In genomic region chr1:43847882-43848281, GRCh38 we compare ENCODE assay signal across 27 cellular contexts.
"Had no signal": no experiment of that assay in that cellular context is flagged by ENCODE, and none has a peak within 500 bp of the region (broad histone marks: within the 10 kb centered on the region; RNA-seq: fewer than 3 reads in every experiment).

No MANE protein-coding gene starts in this region.

- H3K9me3 ChIP-seq: gastroesophageal sphincter, mucosa of descending colon, neutrophil, pancreas, right lobe of liver, thoracic aorta, tibial nerve, upper lobe of left lung had no signal

- H3K4me1 Mint-ChIP-seq: neural crest cell had no signal

- H3K4me3 ChIP-seq: dorsolateral prefrontal cortex, gastroesophageal sphincter, heart left ventricle, hepatocyte, mucosa of descending colon, pancreas, right lobe of liver, thoracic aorta, tibial nerve, upper lobe of left lung had no signal

- H3K9me3 Mint-ChIP-seq: natural killer cell treated with Interleukin-12 subunit alpha and Interleukin-12 subunit beta and Interleukin-15 and Interleukin-18, amount 100 ng/mL, for 72 hours; stimulated activated naive B cell treated with anti-CD40 and anti-IgM and Interleukin-4, amounts not matched to agents 10 μg/mL and 1 μg/mL and 100 μg/mL, for 72 hours had no signal

- H3K4me3 Mint-ChIP-seq: mesothelial cell of epicardium; naive B cell; natural killer cell treated with Interleukin-12 subunit alpha and Interleukin-12 subunit beta and Interleukin-15 and Interleukin-18, amount 100 ng/mL, for 72 hours; neural crest cell; stimulated activated naive B cell treated with anti-CD40 and anti-IgM and Interleukin-4, amounts not matched to agents 10 μg/mL and 1 μg/mL and 100 μg/mL, for 72 hours; stimulated activated naive CD8-positive, alpha-beta T cell treated with anti-CD3 and anti-CD28 coated beads, Interleukin-15, Interleukin-2, amounts not matched to agents 100 ng/mL and 50 ng/mL, for 24 hours had no signal

- H3K27ac Mint-ChIP-seq: mesothelial cell of epicardium; natural killer cell treated with Interleukin-12 subunit alpha and Interleukin-12 subunit beta and Interleukin-15 and Interleukin-18, amount 100 ng/mL, for 72 hours; stimulated activated naive B cell treated with anti-CD40 and anti-IgM and Interleukin-4, amounts not matched to agents 10 μg/mL and 1 μg/mL and 100 μg/mL, for 72 hours had no signal

- H3K27me3 Mint-ChIP-seq: naive B cell; natural killer cell treated with Interleukin-12 subunit alpha and Interleukin-12 subunit beta and Interleukin-15 and Interleukin-18, amount 100 ng/mL, for 72 hours; stimulated activated naive B cell treated with anti-CD40 and anti-IgM and Interleukin-4, amounts not matched to agents 10 μg/mL and 1 μg/mL and 100 μg/mL, for 72 hours; stimulated activated naive CD8-positive, alpha-beta T cell treated with anti-CD3 and anti-CD28 coated beads, Interleukin-15, Interleukin-2, amounts not matched to agents 100 ng/mL and 50 ng/mL, for 24 hours had no signal

- H3K27ac ChIP-seq: dorsolateral prefrontal cortex, foreskin keratinocyte, gastroesophageal sphincter, heart left ventricle, hepatocyte, neutrophil, pancreas, right lobe of liver, thoracic aorta, tibial nerve, upper lobe of left lung had no signal

- H3K36me3 ChIP-seq: neutrophil, pancreas, right lobe of liver, thoracic aorta, upper lobe of left lung had no signal

- DNase-seq: dorsolateral prefrontal cortex; effector CD4-positive, alpha-beta T cell; heart left ventricle; kidney; mucosa of descending colon; naive B cell; pancreas; retina; right lobe of liver; small intestine; stimulated activated CD4-positive, alpha-beta T cell treated with anti-CD3 and anti-CD28 coated beads, Interleukin-15, amount 100 ng/mL, for 24 hours; stimulated activated CD4-positive, alpha-beta T cell treated with anti-CD3 and anti-CD28 coated beads, Interleukin-2, amount 100 ng/mL, for 48 hours; stimulated activated naive B cell treated with anti-CD40 and anti-IgM and Interleukin-4, amounts not matched to agents 10 μg/mL and 1 μg/mL and 100 μg/mL, for 72 hours; upper lobe of left lung had no signal

- ATAC-seq: esophagus mucosa; foreskin keratinocyte; gastroesophageal sphincter; heart left ventricle; left lobe of liver; mucosa of descending colon; natural killer cell treated with Interleukin-12 subunit alpha and Interleukin-12 subunit beta and Interleukin-15 and Interleukin-18, amount 100 ng/mL, for 72 hours; pancreas; right lobe of liver; stimulated activated naive B cell treated with anti-CD40 and anti-IgM and Interleukin-4, amounts not matched to agents 10 μg/mL and 1 μg/mL and 100 μg/mL, for 72 hours had no signal

- H3K27me3 ChIP-seq: dorsolateral prefrontal cortex, foreskin keratinocyte, gastroesophageal sphincter, heart left ventricle, hepatocyte, neutrophil, pancreas, right lobe of liver, tibial nerve, upper lobe of left lung had no signal

- H3K4me2 ChIP-seq: hepatocyte had no signal

- FAIRE-seq: kidney, pancreas, small intestine, urothelium cell line had no signal

- H3K4me1 ChIP-seq: foreskin keratinocyte, right lobe of liver had no signal
